In the genomic region with DNA sequence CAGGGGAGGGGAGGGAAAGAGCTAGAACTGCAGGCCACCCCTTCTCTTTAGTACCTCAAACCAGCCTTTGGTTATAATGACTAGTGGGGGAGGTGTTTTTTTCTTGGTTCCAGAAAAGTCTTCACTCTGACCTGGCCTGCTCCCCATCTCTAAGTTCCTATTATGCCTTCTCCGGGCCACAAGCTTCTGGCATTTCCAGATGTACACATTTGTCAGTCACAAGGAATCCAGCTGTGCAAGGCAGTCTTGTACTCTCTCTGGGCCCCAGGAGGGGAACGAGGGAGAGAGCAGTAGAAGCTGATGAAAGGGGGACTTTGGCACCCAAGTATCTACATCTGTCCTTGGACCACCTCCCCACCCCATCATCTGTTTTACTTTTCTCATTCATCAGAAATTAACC, we compare ENCODE assay signal across 1 cellular context.
TF ChIP-seq lines count a peak whose summit lies in the region.

No MANE protein-coding gene starts in this region.

TF ChIP-seq in IMR-90, 13 proteins besides CTCF, POLR2A, EP300 and RAD21 (continued from another document):
- TF ChIP-seq BHLHE40 (IDR thresholded peaks at IDR 0.05; ENCODE audit: low read depth, low read length) (no peak), NFE2L2 (IDR thresholded peaks at IDR 0.05; ENCODE audit: low read depth, low read length) (no peak), RFX5 (IDR thresholded peaks at IDR 0.05; ENCODE audit: low read depth, low read length) (no peak), SMC3 (IDR thresholded peaks at IDR 0.05; ENCODE audit: low read depth, low read length) (no peak), CEBPB (IDR thresholded peaks at IDR 0.05; ENCODE audit: low read depth, low read length) (no peak), MAFK (IDR thresholded peaks at IDR 0.05; ENCODE audit: low read depth, low read length) (no peak)
